8 cellular contexts compared by ENCODE assay signal in the genomic region with DNA sequence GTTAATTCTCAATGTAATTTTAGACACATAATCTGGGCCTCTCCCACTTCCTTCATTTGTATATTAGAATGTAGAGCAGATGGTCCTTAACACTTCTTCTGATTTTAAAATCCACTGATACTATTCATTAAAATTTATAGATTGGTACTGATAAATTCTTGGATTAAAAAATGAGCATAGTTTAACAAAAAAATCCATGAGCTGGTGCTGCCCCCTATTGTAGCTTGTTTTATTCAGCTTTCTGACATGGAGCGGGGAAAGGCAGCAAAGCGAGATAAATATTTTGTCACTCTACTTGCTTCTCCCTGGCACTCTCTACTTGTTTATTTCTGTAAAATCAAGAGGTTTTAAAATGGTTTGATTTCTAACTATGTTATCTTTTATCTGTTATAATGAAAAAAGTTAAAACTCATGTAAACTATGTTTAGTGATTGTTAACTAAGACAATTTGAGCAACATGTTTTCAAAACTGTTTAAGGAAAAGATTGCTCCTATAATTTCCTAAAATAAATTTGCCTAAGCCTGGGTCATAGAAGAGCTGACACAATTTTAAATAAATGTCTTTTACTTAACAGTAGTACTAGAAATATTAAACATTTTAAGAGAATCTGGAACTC. TPM values are rescaled to one million over a fixed set of nuclear protein-coding genes. Genes with fewer than 3 reads are reported as not detected.
DNase-seq lines count a peak whose midpoint lies in the region; ATAC-seq and TF ChIP-seq lines count a peak whose summit lies in the region.

No MANE protein-coding gene starts in this region.

- peaks cover 2% of the 10 kb centered on the region for H3K36me3 Mint-ChIP-seq in mesothelial cell of epicardium

- no peak overlapping the region for H3K4me3 ChIP-seq in mammary epithelial cell (replicated peaks in 1 of 3; ENCODE audit: insufficient read depth in 1 of 3, low read depth in 2 of 3, low read length in 3 of 3)

- TF ChIP-seq CTCF in mammary epithelial cell (conservative IDR thresholded peaks at IDR 0.05 in 1 of 2, IDR thresholded peaks at IDR 0.05 in 1 of 2; ENCODE audit: extremely low read depth in 1 of 2, insufficient read depth in 1 of 2, low read depth in 1 of 2, low read length in 2 of 2) = peak; percentile 54 to 61
- TF ChIP-seq CTCF in mesothelial cell of epicardium (IDR thresholded peaks at IDR 0.05; ENCODE audit: unreplicated experiment) = peak; percentile 52

- no peaks in the 10 kb centered on the region for H3K27me3 ChIP-seq in mammary epithelial cell (ENCODE audit: insufficient read depth, low read length)

- intact Hi-C loops in mammary epithelial cell (cut with micrococcal nuclease) = loop anchor here (1.0 to 2.0 kb wide), 2 partner anchors 122 to 411 kb away; no protein-coding TSS in a partner anchor

- WGBS in mammary epithelial cell (ENCODE audit: low coverage, missing lambda C conversion rate) = 92% methylated on average over 2 of the region's 2 CpGs

- no peaks in the 10 kb centered on the region for H3K9me3 Mint-ChIP-seq in mesothelial cell of epicardium

- H3K4me2 ChIP-seq in mammary epithelial cell (ENCODE audit: insufficient read depth, low read depth, low read length) = no peak overlapping the region

- BruUV-seq in mammary epithelial cell (replicated peaks; lab: Mats Ljungman, UMichigan) = no TSS peak

- peaks cover 8% of the 10 kb centered on the region for H3K4me1 ChIP-seq in mammary epithelial cell (ENCODE audit: insufficient read depth, low read length)

- H4K20me1 ChIP-seq in mammary epithelial cell (ENCODE audit: insufficient read depth, low read length) = no peaks in the 10 kb centered on the region

- CTCF ChIA-PET in mammary epithelial cell (lab: Charles Lee; ENCODE audit: low non-redundant PET) = interaction anchor here (0.7 to 1.0 kb wide), 3 partner anchors 10 to 277 kb away, joined by 3 to 9 read pairs (median 6); no protein-coding TSS in a partner anchor

- ATAC-seq in GM21786 (IDR thresholded peaks at IDR 0.05; ENCODE audit: unreplicated experiment) (no peak), HG03442 (IDR thresholded peaks at IDR 0.05; ENCODE audit: unreplicated experiment) (no peak), GM18520 (IDR thresholded peaks at IDR 0.05; ENCODE audit: unreplicated experiment) (no peak)

- H3K4me3 Mint-ChIP-seq in mesothelial cell of epicardium = no peak overlapping the region

- no peaks in the 10 kb centered on the region for H3K9me3 ChIP-seq in mammary epithelial cell (replicated peaks; ENCODE audit: insufficient read depth, low read length)

- dilution Hi-C loops in mammary epithelial cell (cut with HindIII; ENCODE audit: low sequenced_read_pairs) = no loop called here

- DNase-seq in G401 (ENCODE audit: low spot score) (peak; percentile 28), NCI-H146 (lab: John Stamatoyannopoulos, UW) (peak; percentile 44), mammary epithelial cell (no peak), mesothelial cell of epicardium (ENCODE audit: low spot score in 2 of 2, unreplicated experiment in 2 of 2) (no peak), AG08396 (ENCODE audit: low spot score) (no peak)

- H3K27ac ChIP-seq in mammary epithelial cell (ENCODE audit: insufficient read depth, low read depth, low read length) = no peak overlapping the region

- H3K27ac Mint-ChIP-seq in mesothelial cell of epicardium = no peak overlapping the region

- in situ Hi-C loops in G401 (cut with HindIII; ENCODE audit: low sequenced_read_pairs) (no loop called here), mammary epithelial cell (cut with MboI; ENCODE audit: low sequenced_read_pairs in 2 of 2) (no loop called here)

- no peaks in the 10 kb centered on the region for H3K27me3 Mint-ChIP-seq in mesothelial cell of epicardium (ENCODE audit: low read depth)

- no peaks in the 10 kb centered on the region for H3K79me2 ChIP-seq in mammary epithelial cell (ENCODE audit: insufficient read depth, low read length)

- no peak overlapping the region for H2AFZ ChIP-seq in mammary epithelial cell (ENCODE audit: low read depth, low read length)

- peaks cover 10% of the 10 kb centered on the region for H3K4me1 Mint-ChIP-seq in mesothelial cell of epicardium

- H3K36me3 ChIP-seq in mammary epithelial cell (ENCODE audit: insufficient read depth, low read length) = no peaks in the 10 kb centered on the region

- no peak overlapping the region for H3K9ac ChIP-seq in mammary epithelial cell (ENCODE audit: insufficient read depth, low read length)

RNA-seq across cellular contexts. Expression of gene PLOD2, which starts 26.5 kb away (rescaled TPM):
- total RNA-seq in G401 (2014; rRNA removed; shearing (Covaris generic)) = 0.17 TPM in 1 of 2 replicates, not detected in the other
- total RNA-seq in mammary epithelial cell (100 to 1,000 TPM in 1 of 2 donors, 10 to 100 TPM in 1; 42.1 to 112 TPM), mesothelial cell of epicardium (83.2 to 86.6 TPM (median 86.0 TPM) in 3 replicates)
- 19.6 TPM for polyA plus RNA-seq in mammary epithelial cell
- 38.8 TPM for polyA minus RNA-seq in mammary epithelial cell

Comparison
In these comparisons a context has a peak if more than half of its experiments do, and no peak if none do; other contexts are left out.
1. DNase-seq: peak in G401 (single experiment) and NCI-H146 (single experiment); none in mammary epithelial cell (single experiment), mesothelial cell of epicardium (0 of 2) and AG08396 (single experiment).
2. RNA of gene PLOD2, which starts 26.5 kb away (total RNA-seq): 42.1 to 112 TPM in mammary epithelial cell and 83.2 to 86.6 TPM in mesothelial cell of epicardium; 0.17 TPM in G401; every median in the first group is over 10 times any median in the second.